1 cellular context compared by ENCODE assay signal in the genomic region with DNA sequence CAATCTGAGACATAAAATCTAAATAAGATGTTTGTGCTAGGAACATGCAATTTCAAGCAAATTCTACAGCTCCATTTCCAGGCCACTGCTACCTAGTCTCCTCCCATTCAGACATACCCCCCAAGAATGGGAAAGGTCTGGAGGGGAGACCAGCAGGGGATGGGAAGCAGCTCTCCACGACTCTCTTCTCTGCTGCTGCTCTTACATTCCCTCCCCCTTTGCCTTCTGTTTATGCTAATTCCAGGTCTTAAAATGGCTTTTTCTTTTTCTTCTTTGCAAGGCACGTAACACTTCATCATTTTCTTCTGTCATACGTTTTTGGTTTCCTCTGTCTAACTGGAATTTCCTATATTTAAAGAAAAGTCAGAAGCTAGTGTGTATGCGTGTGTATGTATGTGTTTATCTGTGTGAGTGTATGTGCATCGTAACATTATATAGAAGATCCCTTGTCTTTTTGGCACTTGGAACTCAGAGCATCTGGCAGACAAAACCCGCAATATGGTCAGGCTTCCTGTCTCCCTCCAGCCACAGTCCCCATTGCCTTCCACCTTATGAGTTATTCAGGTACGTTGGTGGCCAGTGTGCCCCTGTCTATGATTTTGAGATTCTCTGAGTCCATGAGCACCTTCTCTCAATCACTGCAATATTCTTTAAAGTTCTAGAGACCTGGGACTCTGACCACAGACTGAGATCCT.
TF ChIP-seq lines count a peak whose summit lies in the region.

No MANE protein-coding gene starts in this region.

TF ChIP-seq in GM23338, 12 proteins besides CTCF, POLR2A, EP300 and RAD21 (continued from another document):
- TF ChIP-seq, protein P1, sequence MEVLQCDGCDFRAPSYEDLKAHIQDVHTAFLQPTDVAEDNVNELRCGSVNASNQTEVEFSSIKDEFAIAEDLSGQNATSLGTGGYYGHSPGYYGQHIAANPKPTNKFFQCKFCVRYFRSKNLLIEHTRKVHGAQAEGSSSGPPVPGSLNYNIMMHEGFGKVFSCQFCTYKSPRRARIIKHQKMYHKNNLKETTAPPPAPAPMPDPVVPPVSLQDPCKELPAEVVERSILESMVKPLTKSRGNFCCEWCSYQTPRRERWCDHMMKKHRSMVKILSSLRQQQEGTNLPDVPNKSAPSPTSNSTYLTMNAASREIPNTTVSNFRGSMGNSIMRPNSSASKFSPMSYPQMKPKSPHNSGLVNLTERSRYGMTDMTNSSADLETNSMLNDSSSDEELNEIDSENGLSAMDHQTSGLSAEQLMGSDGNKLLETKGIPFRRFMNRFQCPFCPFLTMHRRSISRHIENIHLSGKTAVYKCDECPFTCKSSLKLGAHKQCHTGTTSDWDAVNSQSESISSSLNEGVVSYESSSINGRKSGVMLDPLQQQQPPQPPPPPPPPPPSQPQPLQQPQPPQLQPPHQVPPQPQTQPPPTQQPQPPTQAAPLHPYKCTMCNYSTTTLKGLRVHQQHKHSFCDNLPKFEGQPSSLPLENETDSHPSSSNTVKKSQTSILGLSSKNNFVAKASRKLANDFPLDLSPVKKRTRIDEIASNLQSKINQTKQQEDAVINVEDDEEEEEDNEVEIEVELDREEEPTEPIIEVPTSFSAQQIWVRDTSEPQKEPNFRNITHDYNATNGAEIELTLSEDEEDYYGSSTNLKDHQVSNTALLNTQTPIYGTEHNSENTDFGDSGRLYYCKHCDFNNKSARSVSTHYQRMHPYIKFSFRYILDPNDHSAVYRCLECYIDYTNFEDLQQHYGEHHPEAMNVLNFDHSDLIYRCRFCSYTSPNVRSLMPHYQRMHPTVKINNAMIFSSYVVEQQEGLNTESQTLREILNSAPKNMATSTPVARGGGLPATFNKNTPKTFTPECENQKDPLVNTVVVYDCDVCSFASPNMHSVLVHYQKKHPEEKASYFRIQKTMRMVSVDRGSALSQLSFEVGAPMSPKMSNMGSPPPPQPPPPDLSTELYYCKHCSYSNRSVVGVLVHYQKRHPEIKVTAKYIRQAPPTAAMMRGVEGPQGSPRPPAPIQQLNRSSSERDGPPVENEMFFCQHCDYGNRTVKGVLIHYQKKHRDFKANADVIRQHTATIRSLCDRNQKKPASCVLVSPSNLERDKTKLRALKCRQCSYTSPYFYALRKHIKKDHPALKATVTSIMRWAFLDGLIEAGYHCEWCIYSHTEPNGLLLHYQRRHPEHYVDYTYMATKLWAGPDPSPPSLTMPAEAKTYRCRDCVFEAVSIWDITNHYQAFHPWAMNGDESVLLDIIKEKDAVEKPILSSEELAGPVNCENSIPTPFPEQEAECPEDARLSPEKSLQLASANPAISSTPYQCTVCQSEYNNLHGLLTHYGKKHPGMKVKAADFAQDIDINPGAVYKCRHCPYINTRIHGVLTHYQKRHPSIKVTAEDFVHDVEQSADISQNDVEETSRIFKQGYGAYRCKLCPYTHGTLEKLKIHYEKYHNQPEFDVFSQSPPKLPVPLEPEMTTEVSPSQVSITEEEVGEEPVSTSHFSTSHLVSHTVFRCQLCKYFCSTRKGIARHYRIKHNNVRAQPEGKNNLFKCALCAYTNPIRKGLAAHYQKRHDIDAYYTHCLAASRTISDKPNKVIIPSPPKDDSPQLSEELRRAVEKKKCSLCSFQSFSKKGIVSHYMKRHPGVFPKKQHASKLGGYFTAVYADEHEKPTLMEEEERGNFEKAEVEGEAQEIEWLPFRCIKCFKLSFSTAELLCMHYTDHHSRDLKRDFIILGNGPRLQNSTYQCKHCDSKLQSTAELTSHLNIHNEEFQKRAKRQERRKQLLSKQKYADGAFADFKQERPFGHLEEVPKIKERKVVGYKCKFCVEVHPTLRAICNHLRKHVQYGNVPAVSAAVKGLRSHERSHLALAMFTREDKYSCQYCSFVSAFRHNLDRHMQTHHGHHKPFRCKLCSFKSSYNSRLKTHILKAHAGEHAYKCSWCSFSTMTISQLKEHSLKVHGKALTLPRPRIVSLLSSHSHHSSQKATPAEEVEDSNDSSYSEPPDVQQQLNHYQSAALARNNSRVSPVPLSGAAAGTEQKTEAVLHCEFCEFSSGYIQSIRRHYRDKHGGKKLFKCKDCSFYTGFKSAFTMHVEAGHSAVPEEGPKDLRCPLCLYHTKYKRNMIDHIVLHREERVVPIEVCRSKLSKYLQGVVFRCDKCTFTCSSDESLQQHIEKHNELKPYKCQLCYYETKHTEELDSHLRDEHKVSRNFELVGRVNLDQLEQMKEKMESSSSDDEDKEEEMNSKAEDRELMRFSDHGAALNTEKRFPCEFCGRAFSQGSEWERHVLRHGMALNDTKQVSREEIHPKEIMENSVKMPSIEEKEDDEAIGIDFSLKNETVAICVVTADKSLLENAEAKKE (CRISPR knock-in tag; IDR thresholded peaks at IDR 0.05), result no peak
- TF ChIP-seq STAT1 (IDR thresholded peaks at IDR 0.05; ENCODE audit: unreplicated experiment), result no peak
- TF ChIP-seq ZNF331 (CRISPR knock-in tag; IDR thresholded peaks at IDR 0.05; ENCODE audit: low read depth), result no peak
- TF ChIP-seq, protein P2, sequence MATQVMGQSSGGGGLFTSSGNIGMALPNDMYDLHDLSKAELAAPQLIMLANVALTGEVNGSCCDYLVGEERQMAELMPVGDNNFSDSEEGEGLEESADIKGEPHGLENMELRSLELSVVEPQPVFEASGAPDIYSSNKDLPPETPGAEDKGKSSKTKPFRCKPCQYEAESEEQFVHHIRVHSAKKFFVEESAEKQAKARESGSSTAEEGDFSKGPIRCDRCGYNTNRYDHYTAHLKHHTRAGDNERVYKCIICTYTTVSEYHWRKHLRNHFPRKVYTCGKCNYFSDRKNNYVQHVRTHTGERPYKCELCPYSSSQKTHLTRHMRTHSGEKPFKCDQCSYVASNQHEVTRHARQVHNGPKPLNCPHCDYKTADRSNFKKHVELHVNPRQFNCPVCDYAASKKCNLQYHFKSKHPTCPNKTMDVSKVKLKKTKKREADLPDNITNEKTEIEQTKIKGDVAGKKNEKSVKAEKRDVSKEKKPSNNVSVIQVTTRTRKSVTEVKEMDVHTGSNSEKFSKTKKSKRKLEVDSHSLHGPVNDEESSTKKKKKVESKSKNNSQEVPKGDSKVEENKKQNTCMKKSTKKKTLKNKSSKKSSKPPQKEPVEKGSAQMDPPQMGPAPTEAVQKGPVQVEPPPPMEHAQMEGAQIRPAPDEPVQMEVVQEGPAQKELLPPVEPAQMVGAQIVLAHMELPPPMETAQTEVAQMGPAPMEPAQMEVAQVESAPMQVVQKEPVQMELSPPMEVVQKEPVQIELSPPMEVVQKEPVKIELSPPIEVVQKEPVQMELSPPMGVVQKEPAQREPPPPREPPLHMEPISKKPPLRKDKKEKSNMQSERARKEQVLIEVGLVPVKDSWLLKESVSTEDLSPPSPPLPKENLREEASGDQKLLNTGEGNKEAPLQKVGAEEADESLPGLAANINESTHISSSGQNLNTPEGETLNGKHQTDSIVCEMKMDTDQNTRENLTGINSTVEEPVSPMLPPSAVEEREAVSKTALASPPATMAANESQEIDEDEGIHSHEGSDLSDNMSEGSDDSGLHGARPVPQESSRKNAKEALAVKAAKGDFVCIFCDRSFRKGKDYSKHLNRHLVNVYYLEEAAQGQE (IDR thresholded peaks at IDR 0.05; ENCODE audit: unreplicated experiment), result no peak
- no peak for TF ChIP-seq NANOG (IDR thresholded peaks at IDR 0.05; ENCODE audit: borderline replicate concordance)
- TF ChIP-seq JUNB (IDR thresholded peaks at IDR 0.05; ENCODE audit: unreplicated experiment), result no peak
- no peak for TF ChIP-seq EZH2phosphoT487 (IDR thresholded peaks at IDR 0.05; ENCODE audit: unreplicated experiment)
